ENCODE assay signal across 1 cellular context in the genomic region with DNA sequence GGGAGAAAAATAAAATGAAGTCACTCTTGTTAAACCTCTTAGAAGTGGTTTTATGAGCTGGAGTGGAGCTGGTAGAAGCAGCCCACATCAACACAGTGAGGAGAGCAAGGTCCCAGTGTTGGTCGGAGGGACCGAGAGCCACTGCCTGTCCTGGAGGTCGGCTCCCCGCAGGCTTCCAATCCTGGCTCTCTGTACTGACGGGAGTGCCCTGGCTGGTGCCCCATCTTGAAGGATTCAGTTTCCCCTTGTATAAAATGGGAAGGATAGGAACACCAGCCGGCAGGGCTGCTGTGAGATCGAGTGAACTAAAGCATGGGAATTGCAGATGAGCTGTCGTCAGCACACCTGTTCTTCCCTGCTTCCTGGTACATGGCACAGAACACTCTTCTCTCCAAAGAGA.
TF ChIP-seq lines count a peak whose summit lies in the region.

No MANE protein-coding gene starts in this region.

TF ChIP-seq in H1, 55 proteins besides CTCF, POLR2A, EP300 and RAD21:
- no peak for TF ChIP-seq CBX8 (IDR thresholded peaks at IDR 0.05; ENCODE audit: borderline replicate concordance, low read depth, low read length)
- no peak for TF ChIP-seq CTBP2 (IDR thresholded peaks at IDR 0.05; ENCODE audit: borderline replicate concordance, insufficient read depth, insufficient read length, low read length)
- TF ChIP-seq CHD7 (IDR thresholded peaks at IDR 0.05; ENCODE audit: insufficient replicate concordance, low read length), result no peak
- TF ChIP-seq GTF2F1 (IDR thresholded peaks at IDR 0.05; ENCODE audit: borderline replicate concordance, low read depth, low read length), result no peak
- TF ChIP-seq E2F6 (IDR thresholded peaks at IDR 0.05), result no peak
- no peak for TF ChIP-seq POU5F1 (IDR thresholded peaks at IDR 0.05; ENCODE audit: low read depth, low read length)
- TF ChIP-seq SAP30 (IDR thresholded peaks at IDR 0.05; ENCODE audit: insufficient read depth, insufficient replicate concordance, low read length), result no peak
- no peak for TF ChIP-seq CREB1 (IDR thresholded peaks at IDR 0.05)
- TF ChIP-seq SIN3A (conservative IDR thresholded peaks at IDR 0.05 in 1 of 2, IDR thresholded peaks at IDR 0.05 in 1 of 2; ENCODE audit: low read depth in 1 of 2, low read length in 2 of 2), result no peak
- no peak for TF ChIP-seq MAFK (IDR thresholded peaks at IDR 0.05; ENCODE audit: low read depth, low read length)
- no peak for TF ChIP-seq TBP (IDR thresholded peaks at IDR 0.05; ENCODE audit: low read depth, low read length)
- no peak for TF ChIP-seq KDM1A (IDR thresholded peaks at IDR 0.05; ENCODE audit: borderline replicate concordance, low read length)
- no peak for TF ChIP-seq SRF (IDR thresholded peaks at IDR 0.05; ENCODE audit: low read depth, low read length)
- TF ChIP-seq TCF12 (IDR thresholded peaks at IDR 0.05; ENCODE audit: low read depth, low read length), result no peak
- no peak for TF ChIP-seq JUN (IDR thresholded peaks at IDR 0.05; ENCODE audit: low read depth, low read length)
- TF ChIP-seq FOSL1 (IDR thresholded peaks at IDR 0.05; ENCODE audit: insufficient read depth, low read depth, low read length), result no peak
- TF ChIP-seq EZH2 (IDR thresholded peaks at IDR 0.05; ENCODE audit: low read depth, low read length, severe bottlenecking), result no peak
- no peak for TF ChIP-seq SP2 (IDR thresholded peaks at IDR 0.05; ENCODE audit: low read length)
- TF ChIP-seq NRF1 (IDR thresholded peaks at IDR 0.05; ENCODE audit: low read depth, low read length), result no peak
